ENCODE assay signal across 1 cellular context in genomic region chr4:159197885-159198269, GRCh38.
A peak's percentile ranks its signal among the peaks of the same experiment; 100 is the strongest.
TF ChIP-seq lines count a peak whose summit lies in the region.

No MANE protein-coding gene starts in this region.

TF ChIP-seq in K562, 482 proteins besides CTCF, POLR2A, EP300 and RAD21:
- TF ChIP-seq ZNF512 (tag; IDR thresholded peaks at IDR 0.05) (peak; percentile 73), NR4A1 (CRISPR knock-in tag; IDR thresholded peaks at IDR 0.05) (no peak), NR4A1 (tag; IDR thresholded peaks at IDR 0.05) (no peak)
- TF ChIP-seq, protein P1, sequence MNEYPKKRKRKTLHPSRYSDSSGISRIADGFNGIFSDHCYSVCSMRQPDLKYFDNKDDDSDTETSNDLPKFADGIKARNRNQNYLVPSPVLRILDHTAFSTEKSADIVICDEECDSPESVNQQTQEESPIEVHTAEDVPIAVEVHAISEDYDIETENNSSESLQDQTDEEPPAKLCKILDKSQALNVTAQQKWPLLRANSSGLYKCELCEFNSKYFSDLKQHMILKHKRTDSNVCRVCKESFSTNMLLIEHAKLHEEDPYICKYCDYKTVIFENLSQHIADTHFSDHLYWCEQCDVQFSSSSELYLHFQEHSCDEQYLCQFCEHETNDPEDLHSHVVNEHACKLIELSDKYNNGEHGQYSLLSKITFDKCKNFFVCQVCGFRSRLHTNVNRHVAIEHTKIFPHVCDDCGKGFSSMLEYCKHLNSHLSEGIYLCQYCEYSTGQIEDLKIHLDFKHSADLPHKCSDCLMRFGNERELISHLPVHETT (CRISPR knock-in tag; conservative IDR thresholded peaks at IDR 0.05 in 1 of 2, IDR thresholded peaks at IDR 0.05 in 1 of 2), result no peak
